ENCODE assay signal across 29 cellular contexts in the genomic region with DNA sequence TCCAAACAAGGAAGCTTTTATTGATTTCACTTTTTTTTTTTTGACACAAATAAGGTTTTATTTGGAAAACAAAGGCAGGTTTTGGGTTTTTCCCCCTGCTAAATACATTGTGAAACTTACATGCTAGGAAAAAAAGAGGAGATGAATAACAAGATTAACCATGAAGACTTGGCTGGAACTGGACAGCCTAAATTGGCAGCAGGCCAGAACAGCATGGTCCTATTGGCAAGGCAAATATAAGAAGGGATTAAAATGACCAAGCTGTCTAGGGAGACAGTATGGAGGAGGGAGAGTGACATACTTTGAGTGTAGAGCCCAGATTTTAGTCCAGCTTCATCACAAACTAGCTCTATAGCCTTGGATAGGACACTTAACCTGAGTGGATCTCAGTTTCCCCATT.
DNase-seq lines count a peak whose midpoint lies in the region; ATAC-seq and TF ChIP-seq lines count a peak whose summit lies in the region.
"Had no signal": no experiment of that assay in that cellular context is flagged by ENCODE, and none has a peak within 500 bp of the region (broad histone marks: within the 10 kb centered on the region; RNA-seq: fewer than 3 reads in every experiment).

No MANE protein-coding gene starts in this region.

- no peaks in the 10 kb centered on the region for H3K27me3 ChIP-seq in CD8-positive, alpha-beta T cell (ENCODE audit: insufficient read depth, low read length)
- H3K27me3 ChIP-seq: esophagus muscularis mucosa, heart right ventricle, right atrium auricular region, tibial nerve had no signal

- no peaks in the 10 kb centered on the region for H3K4me1 ChIP-seq in CD8-positive, alpha-beta T cell (ENCODE audit: insufficient read depth, low read length)
- H3K4me1 ChIP-seq: esophagus muscularis mucosa, heart right ventricle, right atrium auricular region, tibial nerve had no signal

- H3K4me1 Mint-ChIP-seq in endothelial cell (ENCODE audit: unreplicated experiment), result peaks cover 10% of the 10 kb centered on the region
- H3K4me1 Mint-ChIP-seq in CD8-positive, alpha-beta T cell (ENCODE audit: low read depth), result no peaks in the 10 kb centered on the region
- H3K4me1 Mint-ChIP-seq: CD4-positive, alpha-beta memory T cell; naive thymus-derived CD4-positive, alpha-beta T cell had no signal

- no peak for ATAC-seq in GM21360 (IDR thresholded peaks at IDR 0.05; ENCODE audit: unreplicated experiment)
- ATAC-seq in GM21619 (IDR thresholded peaks at IDR 0.05; ENCODE audit: unreplicated experiment), result no peak
- ATAC-seq in CD8-positive, alpha-beta T cell, result no peak
- ATAC-seq: heart right ventricle; left colon; naive thymus-derived CD4-positive, alpha-beta T cell; stimulated activated naive CD8-positive, alpha-beta T cell treated with anti-CD3 and anti-CD28 coated beads, Interleukin-15, amount 100 ng/mL, for 72 hours had no signal

- no peaks in the 10 kb centered on the region for H3K36me3 ChIP-seq in CD8-positive, alpha-beta T cell (ENCODE audit: insufficient read depth, low read length)
- H3K36me3 ChIP-seq: esophagus muscularis mucosa, heart right ventricle, right atrium auricular region, tibial nerve had no signal

- no peak overlapping the region for H3K4me3 Mint-ChIP-seq in endothelial cell (ENCODE audit: unreplicated experiment)
- no peak overlapping the region for H3K4me3 Mint-ChIP-seq in CD8-positive, alpha-beta T cell
- H3K4me3 Mint-ChIP-seq: activated T-cell treated with anti-CD3 and anti-CD28 coated beads, Interleukin-2, amount 50 U/mL, for 24 hours; CD4-positive, alpha-beta memory T cell; naive thymus-derived CD4-positive, alpha-beta T cell; stimulated activated naive CD8-positive, alpha-beta T cell treated with anti-CD3 and anti-CD28 coated beads, Interleukin-15, amount 100 ng/mL, for 72 hours had no signal

- no peaks in the 10 kb centered on the region for H3K27me3 Mint-ChIP-seq in endothelial cell (ENCODE audit: unreplicated experiment)
- no peaks in the 10 kb centered on the region for H3K27me3 Mint-ChIP-seq in CD8-positive, alpha-beta T cell (ENCODE audit: low read depth)
- H3K27me3 Mint-ChIP-seq: stimulated activated naive CD8-positive, alpha-beta T cell treated with anti-CD3 and anti-CD28 coated beads, Interleukin-15, amount 100 ng/mL, for 72 hours had no signal

- no peaks in the 10 kb centered on the region for H3K9me3 ChIP-seq in CD8-positive, alpha-beta T cell (ENCODE audit: low read length)
- H3K9me3 ChIP-seq: esophagus muscularis mucosa, heart right ventricle, right atrium auricular region, tibial nerve had no signal

- in situ Hi-C loops in astrocyte of the cerebellum (cut with HindIII; ENCODE audit: low sequenced_read_pairs), result no loop called here

- intact Hi-C loops in CD8-positive, alpha-beta T cell (cut with DNase I, micrococcal nuclease), result no loop called here

- POLR2A ChIA-PET in CD8-positive, alpha-beta T cell (lab: Charles Lee), result no interaction called here

- H3K36me3 Mint-ChIP-seq in endothelial cell (ENCODE audit: low read depth, unreplicated experiment), result no peaks in the 10 kb centered on the region
- no peaks in the 10 kb centered on the region for H3K36me3 Mint-ChIP-seq in CD8-positive, alpha-beta T cell
- H3K36me3 Mint-ChIP-seq: CD4-positive, alpha-beta memory T cell; naive thymus-derived CD4-positive, alpha-beta T cell had no signal

- H3K4me3 ChIP-seq in LNCaP clone FGC (ENCODE audit: low read depth, low read length) (no peak overlapping the region), astrocyte of the cerebellum (ENCODE audit: low read depth, low read length) (no peak overlapping the region), fibroblast of the aortic adventitia (ENCODE audit: low read depth, low read length) (no peak overlapping the region)
- H3K4me3 ChIP-seq in CD8-positive, alpha-beta T cell (ENCODE audit: low read depth, low read length), result no peak overlapping the region
- H3K4me3 ChIP-seq: esophagus muscularis mucosa, GM23248, heart right ventricle, right atrium auricular region, tibial nerve had no signal

- no peaks in the 10 kb centered on the region for H3K9me3 Mint-ChIP-seq in endothelial cell (ENCODE audit: unreplicated experiment)
- no peaks in the 10 kb centered on the region for H3K9me3 Mint-ChIP-seq in CD8-positive, alpha-beta T cell
- H3K9me3 Mint-ChIP-seq: activated T-cell treated with anti-CD3 and anti-CD28 coated beads, Interleukin-2, amount 50 U/mL, for 24 hours; CD4-positive, alpha-beta memory T cell; stimulated activated naive CD8-positive, alpha-beta T cell treated with anti-CD3 and anti-CD28 coated beads, Interleukin-15, amount 100 ng/mL, for 72 hours had no signal

- H3K27ac Mint-ChIP-seq in endothelial cell (ENCODE audit: unreplicated experiment), result no peak overlapping the region
- H3K27ac Mint-ChIP-seq in CD8-positive, alpha-beta T cell, result no peak overlapping the region
- H3K27ac Mint-ChIP-seq: activated T-cell treated with anti-CD3 and anti-CD28 coated beads, Interleukin-2, amount 50 U/mL, for 24 hours; CD4-positive, alpha-beta memory T cell; stimulated activated naive CD8-positive, alpha-beta T cell treated with anti-CD3 and anti-CD28 coated beads, Interleukin-15, amount 100 ng/mL, for 72 hours had no signal

- H3K27ac ChIP-seq in CD8-positive, alpha-beta T cell (ENCODE audit: low read depth, low read length), result no peak overlapping the region
- H3K27ac ChIP-seq: esophagus muscularis mucosa, GM23248, heart right ventricle, HL-60, right atrium auricular region, tibial nerve had no signal

- TF ChIP-seq CTCF in LNCaP clone FGC (IDR thresholded peaks at IDR 0.05; ENCODE audit: control insufficient read depth, extremely low read depth, insufficient read depth), result no peak
- no peak for TF ChIP-seq CTCF in astrocyte of the cerebellum (IDR thresholded peaks at IDR 0.05; ENCODE audit: low read depth, low read length, missing control alignments)
- no peak for TF ChIP-seq CTCF in fibroblast of the aortic adventitia (IDR thresholded peaks at IDR 0.05; ENCODE audit: insufficient read depth, low read length)
- TF ChIP-seq CTCF in endothelial cell (IDR thresholded peaks at IDR 0.05; ENCODE audit: unreplicated experiment), result no peak
- no peak for TF ChIP-seq CTCF in CD8-positive, alpha-beta T cell (IDR thresholded peaks at IDR 0.05)

- DNase-seq in EL, result peak; percentile 4
- DNase-seq in LNCaP clone FGC (ENCODE audit: low read depth), result peak; percentile 61
- DNase-seq in astrocyte of the cerebellum (ENCODE audit: low read depth), result peak; percentile 45
- DNase-seq in fibroblast of the aortic adventitia (ENCODE audit: low read depth), result peak; percentile 39
- no peak for DNase-seq in endothelial cell (ENCODE audit: low spot score)
- no peak for DNase-seq in CD8-positive, alpha-beta T cell
- DNase-seq: activated CD4-positive, alpha-beta T cell treated with anti-CD3 and anti-CD28 coated beads for 1 hour; activated naive CD4-positive, alpha-beta T cell; activated T-cell treated with anti-CD3 and anti-CD28 coated beads, Interleukin-2, amount 50 U/mL, for 24 hours; CD4-positive, alpha-beta memory T cell; cerebellar nuclear complex; effector CD4-positive, alpha-beta T cell; GM23248; heart right ventricle; left colon; mesendoderm; MM.1S; naive thymus-derived CD4-positive, alpha-beta T cell; NCI-H1436; NCI-H2171 treated with DMSO at 0.1 percent for 48 hours; NCI-H526; Right ventricle myocardium superior; stimulated activated naive CD8-positive, alpha-beta T cell treated with anti-CD3 and anti-CD28 coated beads, Interleukin-15, amount 100 ng/mL, for 72 hours had no signal

- CTCF ChIA-PET in CD8-positive, alpha-beta T cell (lab: Charles Lee), result interaction anchor here (1.9 kb wide), 1 partner anchor 223 kb away, joined by 12 read pairs; no protein-coding TSS in a partner anchor

Comparison
In these comparisons a context has a peak if more than half of its experiments do, and no peak if none do; other contexts are left out.
1. DNase-seq: peak in EL (single experiment), LNCaP clone FGC (single experiment), astrocyte of the cerebellum (single experiment) and fibroblast of the aortic adventitia (single experiment); none in endothelial cell (single experiment) and CD8-positive, alpha-beta T cell (0 of 7).